8 cellular contexts compared by ENCODE assay signal in the genomic region with DNA sequence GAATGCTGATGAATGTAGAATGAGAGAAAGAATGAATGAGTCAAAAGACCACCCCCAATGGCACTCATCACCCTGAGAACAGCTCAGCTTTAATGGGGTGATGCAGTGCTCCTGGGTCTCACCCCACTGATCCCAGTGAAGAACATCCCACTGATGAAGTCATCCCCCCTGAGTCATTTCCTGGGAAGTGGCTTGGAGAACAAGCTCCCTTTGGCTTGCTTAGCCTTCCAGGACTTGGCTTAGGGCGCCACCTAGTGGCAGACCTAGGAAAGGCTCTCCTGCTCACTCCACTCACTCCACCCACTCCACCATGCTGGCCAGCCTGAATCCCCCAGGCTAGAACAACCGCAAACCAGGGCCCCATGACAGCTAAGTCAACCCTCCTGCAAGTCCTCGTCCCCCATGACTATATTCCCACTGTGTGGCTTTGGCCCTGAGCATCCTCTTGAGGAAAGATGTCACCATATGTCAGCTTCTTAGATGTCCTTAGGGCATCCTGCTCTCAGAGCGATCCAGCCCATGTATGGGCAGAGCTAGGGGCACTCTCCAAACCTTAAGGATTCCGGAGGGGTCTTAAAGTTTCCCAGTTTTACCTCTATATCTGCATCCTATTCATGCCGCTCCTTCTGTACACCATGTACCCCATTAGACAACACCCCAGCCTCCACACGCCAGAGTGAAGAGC. TPM values are rescaled to one million over a fixed set of nuclear protein-coding genes. Genes with fewer than 3 reads are reported as not detected.
DNase-seq lines count a peak whose midpoint lies in the region; ATAC-seq lines count a peak whose summit lies in the region.

No MANE protein-coding gene starts in this region.

- no peak overlapping the region for H4K5ac ChIP-seq in mesendoderm (ENCODE audit: low read length)

- H3K27me3 ChIP-seq in mesendoderm (ENCODE audit: insufficient read depth, low read length, poor library complexity) = no peaks in the 10 kb centered on the region

- no peak overlapping the region for H2AK5ac ChIP-seq in mesendoderm (ENCODE audit: low read length)

- H3K36me3 ChIP-seq in mesendoderm (ENCODE audit: control insufficient read depth, insufficient read depth, low read length) = no peaks in the 10 kb centered on the region

- H3K9ac ChIP-seq in mesendoderm (ENCODE audit: low read length) = no peak overlapping the region

- H3K27ac Mint-ChIP-seq in activated CD8-positive, alpha-beta T cell treated with anti-CD3 and anti-CD28 coated beads, Interleukin-2, amount 10 ng/mL, durations not matched to agents 7 days and 5 days = peak overlapping the region; percentile 76
- H3K27ac Mint-ChIP-seq in effector memory CD8-positive, alpha-beta T cell = peak overlapping the region; percentile 13 to 83

- no peaks in the 10 kb centered on the region for H3K4me1 ChIP-seq in mesendoderm (ENCODE audit: control insufficient read depth, low read depth, low read length)

- WGBS in mesendoderm (ENCODE audit: extremely low coverage, insufficient coverage, low lambda C conversion rate) = no CpG with 5 or more reads among the region's 7 CpGs

- no peak overlapping the region for H2BK5ac ChIP-seq in mesendoderm (ENCODE audit: low read length)

- no peak overlapping the region for H3K18ac ChIP-seq in mesendoderm (ENCODE audit: low read length)

- no peak overlapping the region for H2BK120ac ChIP-seq in mesendoderm (ENCODE audit: low read depth, low read length)

- H3K4me3 Mint-ChIP-seq in activated CD8-positive, alpha-beta T cell treated with anti-CD3 and anti-CD28 coated beads, Interleukin-2, amount 10 ng/mL, durations not matched to agents 7 days and 5 days = no peak overlapping the region
- peak overlapping the region; percentile 34 to 66 for H3K4me3 Mint-ChIP-seq in effector memory CD8-positive, alpha-beta T cell

- peaks cover 6% of the 10 kb centered on the region for H3K9me3 Mint-ChIP-seq in activated CD8-positive, alpha-beta T cell treated with anti-CD3 and anti-CD28 coated beads, Interleukin-2, amount 10 ng/mL, durations not matched to agents 7 days and 5 days (ENCODE audit: insufficient read depth)
- no peaks in the 10 kb centered on the region for H3K9me3 Mint-ChIP-seq in effector memory CD8-positive, alpha-beta T cell

- POLR2A ChIA-PET in activated CD8-positive, alpha-beta T cell treated with anti-CD3 and anti-CD28 coated beads, Interleukin-2, amount 10 ng/mL, durations not matched to agents 7 days and 5 days (lab: Charles Lee) = interaction anchor here (0.6 to 8.7 kb wide), 10 partner anchors 13 to 132 kb away, joined by 3 to 109 read pairs (median 6); no protein-coding TSS in a partner anchor

- H4K8ac ChIP-seq in mesendoderm (ENCODE audit: low read depth, low read length) = no peak overlapping the region

- no peak overlapping the region for H3K23ac ChIP-seq in mesendoderm (ENCODE audit: low read length)

- H3K79me2 ChIP-seq in mesendoderm (ENCODE audit: control insufficient read depth, insufficient read depth, low read length) = no peaks in the 10 kb centered on the region

- H2BK15ac ChIP-seq in mesendoderm (replicated peaks; ENCODE audit: low read depth) = no peak overlapping the region

- DNase-seq in G401 (ENCODE audit: low spot score) (peak; percentile 89), HT1080 (ENCODE audit: low read depth) (peak; percentile 89), NK-92 (lab: John Stamatoyannopoulos, UW; ENCODE audit: unreplicated experiment) (peak; percentile 22), mesendoderm (peak; percentile 94)
- peak; percentile 89 for DNase-seq in activated CD8-positive, alpha-beta T cell treated with anti-CD3 and anti-CD28 coated beads, Interleukin-2, amount 10 ng/mL, durations not matched to agents 7 days and 5 days
- DNase-seq in effector memory CD8-positive, alpha-beta T cell = peak; percentile 75 to 79 (median 78)
- peak; percentile 68 to 72 for DNase-seq in stimulated activated CD8-positive, alpha-beta memory T cell treated with anti-CD3 and anti-CD28 coated beads, Interleukin-2, amount 100 ng/mL, for 1 hour (ENCODE audit: low read depth in 2 of 2)

- no peaks in the 10 kb centered on the region for H3K27me3 Mint-ChIP-seq in activated CD8-positive, alpha-beta T cell treated with anti-CD3 and anti-CD28 coated beads, Interleukin-2, amount 10 ng/mL, durations not matched to agents 7 days and 5 days (ENCODE audit: low read depth)
- no peaks in the 10 kb centered on the region for H3K27me3 Mint-ChIP-seq in effector memory CD8-positive, alpha-beta T cell

- no peak overlapping the region for H3K27ac ChIP-seq in mesendoderm (ENCODE audit: low read depth, low read length)

- H3K79me1 ChIP-seq in mesendoderm (ENCODE audit: low read length) = no peaks in the 10 kb centered on the region

- H3K4me3 ChIP-seq in mesendoderm (ENCODE audit: low read length) = no peak overlapping the region

- H3K36me3 Mint-ChIP-seq in activated CD8-positive, alpha-beta T cell treated with anti-CD3 and anti-CD28 coated beads, Interleukin-2, amount 10 ng/mL, durations not matched to agents 7 days and 5 days (ENCODE audit: low read depth) = peaks cover 15% of the 10 kb centered on the region
- H3K36me3 Mint-ChIP-seq in effector memory CD8-positive, alpha-beta T cell (ENCODE audit: insufficient read depth) = peaks cover 6% of the 10 kb centered on the region

- CTCF ChIA-PET in activated CD8-positive, alpha-beta T cell treated with anti-CD3 and anti-CD28 coated beads, Interleukin-2, amount 10 ng/mL, durations not matched to agents 7 days and 5 days (lab: Charles Lee) = interaction anchor here (0.6 to 16.7 kb wide), 53 partner anchors 8 to 522 kb away, joined by 3 to 436 read pairs (median 7); partner anchors contain the start of genes FXYD2, FXYD6, IL10RA and TMPRSS13

- in situ Hi-C loops in G401 (cut with HindIII; ENCODE audit: low sequenced_read_pairs) = no loop called here

- peak; percentile 34 for ATAC-seq in activated CD8-positive, alpha-beta T cell treated with anti-CD3 and anti-CD28 coated beads, Interleukin-2, amount 10 ng/mL, durations not matched to agents 7 days and 5 days
- ATAC-seq in effector memory CD8-positive, alpha-beta T cell (replicated peaks) = peak; percentile 20
- no peak for ATAC-seq in GM21825 (IDR thresholded peaks at IDR 0.05; ENCODE audit: unreplicated experiment)

- peaks cover 90% of the 10 kb centered on the region for H3K4me1 Mint-ChIP-seq in activated CD8-positive, alpha-beta T cell treated with anti-CD3 and anti-CD28 coated beads, Interleukin-2, amount 10 ng/mL, durations not matched to agents 7 days and 5 days (ENCODE audit: low read depth)
- peaks cover 50 to 53% of the 10 kb centered on the region in 2 donors for H3K4me1 Mint-ChIP-seq in effector memory CD8-positive, alpha-beta T cell (ENCODE audit: low read depth in 2 of 2)

- H3K56ac ChIP-seq in mesendoderm (ENCODE audit: low read length) = no peak overlapping the region

- no peak overlapping the region for H3K4ac ChIP-seq in mesendoderm (ENCODE audit: low read depth, low read length)

- no peak overlapping the region for H3K4me2 ChIP-seq in mesendoderm (ENCODE audit: low read length)

RNA-seq across cellular contexts. Expression of gene TMPRSS13, which starts 17.8 kb away (rescaled TPM):
- not detected in 2 replicates for total RNA-seq in G401 (2014; rRNA removed; shearing (Covaris generic))
- total RNA-seq in HT1080 (2014; rRNA removed; shearing (Covaris generic)) = not detected in 2 replicates
- not detected in 2 replicates for polyA plus RNA-seq in HT1080 (2015; cell fraction: cytosol; rRNA removed)
- polyA plus RNA-seq in HT1080 (2015; cell fraction: nucleus; rRNA removed) = not detected in 2 replicates
- total RNA-seq in activated CD8-positive, alpha-beta T cell treated with anti-CD3 and anti-CD28 coated beads, Interleukin-2, amount 10 ng/mL, durations not matched to agents 7 days and 5 days = 1 to 10 TPM; 1.8 to 2.5 TPM
- 1.6 TPM for polyA plus RNA-seq in mesendoderm (2013, experiment 1 of 2)
- 1.4 TPM for polyA plus RNA-seq in mesendoderm (2013, experiment 2 of 2)

RNA-seq across cellular contexts. Expression of gene IL10RA, which starts 39.2 kb away (rescaled TPM):
- not detected in 2 replicates for total RNA-seq in G401 (2014; rRNA removed; shearing (Covaris generic))
- total RNA-seq in HT1080 (2014; rRNA removed; shearing (Covaris generic)) = not detected in 2 replicates
- polyA plus RNA-seq in HT1080 (2015; cell fraction: cytosol; rRNA removed) = 0.10 TPM in 1 of 2 replicates, not detected in the other
- not detected in 2 replicates for polyA plus RNA-seq in HT1080 (2015; cell fraction: nucleus; rRNA removed)
- total RNA-seq in activated CD8-positive, alpha-beta T cell treated with anti-CD3 and anti-CD28 coated beads, Interleukin-2, amount 10 ng/mL, durations not matched to agents 7 days and 5 days = 100 to 1,000 TPM; 202 to 210 TPM
- polyA plus RNA-seq in mesendoderm (2013, experiment 1 of 2) = 0.06 TPM
- polyA plus RNA-seq in mesendoderm (2013, experiment 2 of 2) = 0.10 TPM

Comparison
In these comparisons a context has a peak if more than half of its experiments do, and no peak if none do; other contexts are left out.
1. DNase-seq: peak in every context shown above with its lines; median percentile 94 in mesendoderm; 89 in G401; 89 in HT1080; 89 in activated CD8-positive, alpha-beta T cell treated with anti-CD3 and anti-CD28 coated beads, Interleukin-2, amount 10 ng/mL, durations not matched to agents 7 days and 5 days; 78 in effector memory CD8-positive, alpha-beta T cell; 70 in stimulated activated CD8-positive, alpha-beta memory T cell treated with anti-CD3 and anti-CD28 coated beads, Interleukin-2, amount 100 ng/mL, for 1 hour; 22 in NK-92.
2. RNA of gene IL10RA, which starts 39.2 kb away (total RNA-seq): 202 to 210 TPM in activated CD8-positive, alpha-beta T cell treated with anti-CD3 and anti-CD28 coated beads, Interleukin-2, amount 10 ng/mL, durations not matched to agents 7 days and 5 days; not detected in G401 and not detected in HT1080; every median in the first group is over 100 times any median in the second.